In genomic region chr11:92671081-92671480, GRCh38 we compare ENCODE assay signal across 30 cellular contexts.
"Had no signal": no experiment of that assay in that cellular context is flagged by ENCODE, and none has a peak within 500 bp of the region (broad histone marks: within the 10 kb centered on the region; RNA-seq: fewer than 3 reads in every experiment).

No MANE protein-coding gene starts in this region.

- H3K4me3 Mint-ChIP-seq: naive thymus-derived CD8-positive, alpha-beta T cell; natural killer cell treated with Interleukin-12 subunit alpha and Interleukin-12 subunit beta and Interleukin-15 and Interleukin-18, amount 100 ng/mL, for 72 hours; neural progenitor cell; stimulated activated memory B cell treated with anti-CD40 and anti-IgM and Interleukin-4, amounts not matched to agents 10 μg/mL and 1 μg/mL and 100 μg/mL, for 72 hours; stimulated activated naive CD8-positive, alpha-beta T cell treated with anti-CD3 and anti-CD28 coated beads, Interleukin-15, amount 100 ng/mL, for 72 hours had no signal

- H3K4me3 ChIP-seq: neural progenitor cell, pancreas, prostate gland, right atrium auricular region, skin epidermis, smooth muscle cell, spleen, suprapubic skin, testis, tibial artery, transverse colon, upper lobe of left lung, vagina had no signal

- H3K27me3 ChIP-seq: neural progenitor cell, neutrophil, pancreas, right atrium auricular region, spleen, suprapubic skin, testis, tibial artery, transverse colon, upper lobe of left lung, vagina had no signal

- H3K36me3 Mint-ChIP-seq: naive thymus-derived CD8-positive, alpha-beta T cell; stimulated activated memory B cell treated with anti-CD40 and anti-IgM and Interleukin-4, amounts not matched to agents 10 μg/mL and 1 μg/mL and 100 μg/mL, for 72 hours had no signal

- H3K4me1 Mint-ChIP-seq: naive thymus-derived CD8-positive, alpha-beta T cell; stimulated activated memory B cell treated with anti-CD40 and anti-IgM and Interleukin-4, amounts not matched to agents 10 μg/mL and 1 μg/mL and 100 μg/mL, for 72 hours; stimulated activated naive CD8-positive, alpha-beta T cell treated with anti-CD3 and anti-CD28 coated beads, Interleukin-15, amount 100 ng/mL, for 72 hours had no signal

- FAIRE-seq: pancreas, urothelium cell line had no signal

- H3K27me3 Mint-ChIP-seq: naive thymus-derived CD8-positive, alpha-beta T cell; natural killer cell treated with Interleukin-12 subunit alpha and Interleukin-12 subunit beta and Interleukin-15 and Interleukin-18, amount 100 ng/mL, for 72 hours; stimulated activated memory B cell treated with anti-CD40 and anti-IgM and Interleukin-4, amounts not matched to agents 10 μg/mL and 1 μg/mL and 100 μg/mL, for 72 hours; stimulated activated naive CD8-positive, alpha-beta T cell treated with anti-CD3 and anti-CD28 coated beads, Interleukin-15, amount 100 ng/mL, for 72 hours had no signal

- H3K4me1 ChIP-seq: pancreas, prostate gland, spleen, suprapubic skin, testis, transverse colon, upper lobe of left lung, vagina had no signal

- H3K9me3 ChIP-seq: neutrophil, pancreas, prostate gland, right atrium auricular region, spleen, suprapubic skin, testis, tibial artery, transverse colon, upper lobe of left lung, vagina had no signal

- H3K36me3 ChIP-seq: neural progenitor cell, neutrophil, pancreas, prostate gland, right atrium auricular region, spleen, suprapubic skin, tibial artery, transverse colon, upper lobe of left lung, vagina had no signal

- H3K27ac ChIP-seq: neural progenitor cell, neutrophil, pancreas, prostate gland, right atrium auricular region, skin epidermis, spleen, suprapubic skin, testis, tibial artery, transverse colon, upper lobe of left lung, vagina had no signal

- H3K27ac Mint-ChIP-seq: naive thymus-derived CD8-positive, alpha-beta T cell; natural killer cell treated with Interleukin-12 subunit alpha and Interleukin-12 subunit beta and Interleukin-15 and Interleukin-18, amount 100 ng/mL, for 72 hours; stimulated activated memory B cell treated with anti-CD40 and anti-IgM and Interleukin-4, amounts not matched to agents 10 μg/mL and 1 μg/mL and 100 μg/mL, for 72 hours; stimulated activated naive CD8-positive, alpha-beta T cell treated with anti-CD3 and anti-CD28 coated beads, Interleukin-15, amount 100 ng/mL, for 72 hours had no signal

- ATAC-seq: naive thymus-derived CD8-positive, alpha-beta T cell; natural killer cell treated with Interleukin-12 subunit alpha and Interleukin-12 subunit beta and Interleukin-15 and Interleukin-18, amount 100 ng/mL, for 72 hours; pancreas; sciatic nerve; stimulated activated memory B cell treated with anti-CD40 and anti-IgM and Interleukin-4, amounts not matched to agents 10 μg/mL and 1 μg/mL and 100 μg/mL, for 72 hours; stimulated activated naive CD8-positive, alpha-beta T cell treated with anti-CD3 and anti-CD28 coated beads, Interleukin-15, amount 100 ng/mL, for 72 hours; stimulated activated naive CD8-positive, alpha-beta T cell treated with anti-CD3 and anti-CD28 coated beads, Interleukin-15, Interleukin-2, amounts not matched to agents 100 U/mL and 50 U/mL, for 24 hours had no signal

- DNase-seq: naive thymus-derived CD8-positive, alpha-beta T cell; nucleus accumbens; pancreas; retina; spleen; stimulated activated CD4-positive, alpha-beta T cell treated with anti-CD3 and anti-CD28 coated beads, Interleukin-12 subunit alpha, Interleukin-12 subunit beta, amount 100 ng/mL, for 4 hours; stimulated activated CD4-positive, alpha-beta T cell treated with anti-CD3 and anti-CD28 coated beads, Interleukin-1b, Interleukin-23, amount 100 ng/mL, for 48 hours; stimulated activated CD4-positive, alpha-beta T cell treated with anti-CD3 and anti-CD28 coated beads, Interleukin-4, amount 100 ng/mL, for 1 hour; stimulated activated CD4-positive, alpha-beta T cell treated with anti-CD3 and anti-CD28 coated beads, Interleukin-4, amount 100 ng/mL, for 4 hours; stimulated activated CD8-positive, alpha-beta memory T cell treated with anti-CD3 and anti-CD28 coated beads, Interleukin-4, amount 100 ng/mL, for 48 hours; stimulated activated naive CD4-positive, alpha-beta T cell; stimulated activated naive CD8-positive, alpha-beta T cell treated with anti-CD3 and anti-CD28 coated beads, Interleukin-15, amount 100 ng/mL, for 72 hours; stimulated activated naive CD8-positive, alpha-beta T cell treated with anti-CD3 and anti-CD28 coated beads, Interleukin-15, Interleukin-2, amounts not matched to agents 100 U/mL and 50 U/mL, for 24 hours; substantia nigra; testis; tibial artery; transverse colon; upper lobe of left lung had no signal
